In the genomic region with DNA sequence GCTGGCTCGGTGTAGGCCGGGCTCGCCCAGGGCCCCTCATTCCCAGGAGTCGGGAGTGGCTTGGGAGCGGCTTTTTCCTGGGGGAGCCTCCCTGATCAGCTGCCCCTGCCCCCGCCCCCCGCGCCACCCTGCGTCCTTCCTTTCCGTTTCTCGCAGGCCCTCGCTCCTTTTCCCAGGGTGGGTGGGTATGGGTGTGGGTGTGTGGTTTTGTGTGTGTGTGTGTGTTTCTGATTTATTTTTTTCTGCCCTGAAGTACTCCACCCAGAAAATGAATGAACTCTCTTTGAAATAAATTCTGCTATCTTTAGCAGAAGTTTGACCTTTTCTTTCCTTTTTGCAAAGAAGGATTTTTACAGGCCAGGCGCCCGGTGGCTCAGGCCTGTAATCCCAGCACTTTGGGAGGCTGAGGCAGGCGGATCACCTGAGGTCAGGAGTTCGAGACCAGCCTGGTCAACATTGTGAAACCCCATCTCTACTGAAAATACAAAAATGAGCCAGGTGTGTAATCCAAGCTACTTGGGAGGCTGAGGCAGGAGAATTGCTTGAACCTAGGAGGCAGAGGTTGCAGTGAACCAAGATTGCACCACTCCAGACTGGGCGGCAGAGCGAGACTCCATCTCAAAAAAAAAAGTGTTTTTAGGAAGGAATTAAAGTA, we compare ENCODE assay signal across 8 cellular contexts. TPM values are rescaled to one million over a fixed set of nuclear protein-coding genes. Genes with fewer than 3 reads are reported as not detected.
DNase-seq lines count a peak whose midpoint lies in the region; ATAC-seq, FAIRE-seq and TF ChIP-seq lines count a peak whose summit lies in the region.

No MANE protein-coding gene starts in this region.

- peak overlapping the region; percentile 99 for H3K27ac Mint-ChIP-seq in nephron progenitor cell

- peaks cover 50% of the 10 kb centered on the region for H3K36me3 ChIP-seq in IMR-90 (ENCODE audit: control insufficient read depth, insufficient read depth, low read length)
- H3K36me3 ChIP-seq in bronchial epithelial cell (ENCODE audit: control insufficient read depth, insufficient read depth, low read length), result peaks cover 27% of the 10 kb centered on the region

- H3K9me1 ChIP-seq in IMR-90 (ENCODE audit: insufficient read depth, low read length), result peaks cover 2% of the 10 kb centered on the region; the same call in 1 of the 2 replicates

- CTCF ChIA-PET in IMR-90 (lab: Yijun Ruan, JAX), result interaction anchor here (0.6 to 1.2 kb wide), 3 partner anchors 33 to 686 kb away, joined by 3 to 4 read pairs (median 3); no protein-coding TSS in a partner anchor

- H4K20me1 ChIP-seq in IMR-90 (ENCODE audit: insufficient read depth, low read length), result no peaks in the 10 kb centered on the region; the same call in 1 of the 2 replicates

- peak overlapping the region; percentile 64 to 82 for H4K8ac ChIP-seq in IMR-90 (ENCODE audit: low read depth in 2 of 2, low read length in 2 of 2)

- no peak for DNase-seq in IMR-90
- no peak for DNase-seq in bronchial epithelial cell (ENCODE audit: low read depth)
- no peak for DNase-seq in nephron progenitor cell
- DNase-seq in GM19240 (ENCODE audit: insufficient read length, low spot score), result no peak
- DNase-seq in UCSD-AML1 (lab: John Stamatoyannopoulos, UW; ENCODE audit: unreplicated experiment), result no peak

- H4K5ac ChIP-seq in IMR-90 (ENCODE audit: low read depth, low read length), result peak overlapping the region; percentile 94

- POLR2A ChIA-PET in IMR-90 (lab: Charles Lee; ENCODE audit: unreplicated experiment), result interaction anchor here (0.6 to 1.5 kb wide), 3 partner anchors 20 to 104 kb away, joined by 5 to 17 read pairs (median 9); partner anchors contain the start of gene AP5Z1

- peak overlapping the region; percentile 91 for H3K18ac ChIP-seq in IMR-90 (ENCODE audit: low read depth, low read length)

- H2BK120ac ChIP-seq in IMR-90 (ENCODE audit: low read depth, low read length), result peak overlapping the region; percentile 36

- H3K79me1 ChIP-seq in IMR-90 (ENCODE audit: low read depth in 1 of 2, low read length in 2 of 2), result peaks cover 6 to 59% of the 10 kb centered on the region in 2 experiments; a peak in 3 of 4 replicates

- peak overlapping the region; percentile 24; the same call in 1 of the 2 replicates for H2BK20ac ChIP-seq in IMR-90 (ENCODE audit: low read depth, low read length)

- peak overlapping the region; percentile 76 for H3K56ac ChIP-seq in IMR-90 (ENCODE audit: extremely low read depth, insufficient read depth, low read length)

- no peak for TF ChIP-seq RAD21 in IMR-90 (IDR thresholded peaks at IDR 0.05; ENCODE audit: low read length)

- FAIRE-seq in bronchial epithelial cell (lab: Jason Lieb, UNC), result no peak

- H3K4me2 ChIP-seq in IMR-90 (ENCODE audit: low read depth, low read length), result peak overlapping the region; percentile 85

- H2AFZ ChIP-seq in IMR-90 (replicated peaks; ENCODE audit: low read length, poor library complexity), result no peak overlapping the region

- H3K27me3 ChIP-seq in IMR-90 (ENCODE audit: control insufficient read depth, insufficient read depth, low read length) (no peaks in the 10 kb centered on the region), bronchial epithelial cell (ENCODE audit: control insufficient read depth, insufficient read depth, low read length) (no peaks in the 10 kb centered on the region)

- H3K14ac ChIP-seq in IMR-90 (replicated peaks; ENCODE audit: low read depth, low read length), result peak overlapping the region; percentile 68

- no CpG with 5 or more reads among the region's 18 CpGs for WGBS in IMR-90 (ENCODE audit: extremely low coverage in 2 of 2, insufficient read length in 1 of 2), 2 experiments

- H4K91ac ChIP-seq in IMR-90 (ENCODE audit: insufficient read depth, low read depth, low read length), result peak overlapping the region; percentile 25

- TF ChIP-seq CTCF in IMR-90 (conservative IDR thresholded peaks at IDR 0.05; ENCODE audit: low read depth, low read length) (no peak), bronchial epithelial cell (IDR thresholded peaks at IDR 0.05; ENCODE audit: insufficient read depth, low read length, severe bottlenecking) (no peak), nephron progenitor cell (IDR thresholded peaks at IDR 0.05) (no peak)

- peak overlapping the region; percentile 69 for H2AK5ac ChIP-seq in IMR-90 (ENCODE audit: low read depth, low read length)

- peaks cover 85% of the 10 kb centered on the region for H3K4me1 Mint-ChIP-seq in nephron progenitor cell

- H2BK5ac ChIP-seq in IMR-90 (ENCODE audit: low read depth, low read length, poor library complexity, severe bottlenecking), result peak overlapping the region; percentile 73

- peak; percentile 55; the same call in 1 of the 2 replicates for TF ChIP-seq POLR2A in IMR-90 (IDR thresholded peaks at IDR 0.05; ENCODE audit: low read depth, low read length)

- H3K27me3 Mint-ChIP-seq in nephron progenitor cell (ENCODE audit: low read depth, poor library complexity), result peaks cover 2% of the 10 kb centered on the region

- dilution Hi-C loops in IMR-90 (cut with HindIII; ENCODE audit: low sequenced_read_pairs, unreplicated experiment), result no loop called here

- peaks cover 59% of the 10 kb centered on the region for H3K36me3 Mint-ChIP-seq in nephron progenitor cell (ENCODE audit: low read depth)

- intact Hi-C loops in IMR-90 (cut with micrococcal nuclease), result loop anchor here (1.0 to 2.0 kb wide), 4 partner anchors 30 to 77 kb away; partner anchors contain the start of gene AP5Z1

- H3K23ac ChIP-seq in IMR-90 (ENCODE audit: low read depth, low read length), result peak overlapping the region; percentile 61; the same call in 1 of the 2 replicates

- peak overlapping the region; percentile 52 for H3K4me3 Mint-ChIP-seq in nephron progenitor cell

- H3K9me3 ChIP-seq in IMR-90 (ENCODE audit: control insufficient read depth, insufficient read depth, low read length), result no peaks in the 10 kb centered on the region

- ATAC-seq in GM19463 (IDR thresholded peaks at IDR 0.05; ENCODE audit: unreplicated experiment) (peak; percentile 24), IMR-90 (ENCODE audit: low read depth) (no peak), HG03521 (IDR thresholded peaks at IDR 0.05; ENCODE audit: unreplicated experiment) (no peak), HG03280 (IDR thresholded peaks at IDR 0.05; ENCODE audit: unreplicated experiment) (no peak)

- peak overlapping the region; percentile 95 for H3K9ac ChIP-seq in IMR-90 (ENCODE audit: low read depth, low read length)

- H3K4me3 ChIP-seq in IMR-90 (ENCODE audit: insufficient read depth, low read depth, low read length) (peak overlapping the region; percentile 51; the same call in 1 of the 2 replicates), bronchial epithelial cell (ENCODE audit: low read depth, low read length) (peak overlapping the region; percentile 6)

- TSS peak; percentile 35 for BruUV-seq in IMR-90 (replicated peaks; lab: Mats Ljungman, UMichigan)

- in situ Hi-C loops in IMR-90 (cut with MboI; ENCODE audit: low sequenced_read_pairs), result no loop called here

- H2BK15ac ChIP-seq in IMR-90 (ENCODE audit: low read depth, low read length), result peak overlapping the region; percentile 9; the same call in 1 of the 3 replicates

- H3K27ac ChIP-seq in IMR-90 (ENCODE audit: insufficient read depth, low read length), result peak overlapping the region; percentile 90

- H3K4me1 ChIP-seq in IMR-90 (ENCODE audit: control insufficient read depth, insufficient read depth, low read length), result peaks cover 10% of the 10 kb centered on the region

- H2AK9ac ChIP-seq in IMR-90 (replicated peaks; ENCODE audit: low read depth, low read length, poor library complexity), result peak overlapping the region; percentile 84

- H3K9me3 Mint-ChIP-seq in nephron progenitor cell, result no peaks in the 10 kb centered on the region

- H3K4ac ChIP-seq in IMR-90 (ENCODE audit: low read depth, low read length), result peak overlapping the region; percentile 34

TF ChIP-seq in IMR-90, 13 proteins besides CTCF, POLR2A, EP300 and RAD21:
- TF ChIP-seq BHLHE40 (IDR thresholded peaks at IDR 0.05; ENCODE audit: low read depth, low read length) (no peak), NFE2L2 (IDR thresholded peaks at IDR 0.05; ENCODE audit: low read depth, low read length) (no peak), SMC3 (IDR thresholded peaks at IDR 0.05; ENCODE audit: low read depth, low read length) (no peak), FOS (IDR thresholded peaks at IDR 0.05; ENCODE audit: low read depth, low read length) (no peak), MAFK (IDR thresholded peaks at IDR 0.05; ENCODE audit: low read depth, low read length) (no peak), RFX5 (IDR thresholded peaks at IDR 0.05; ENCODE audit: low read depth, low read length) (no peak), CHD1 (IDR thresholded peaks at IDR 0.05; ENCODE audit: low read depth, low read length) (no peak; the same call in 1 of the 2 replicates), MAZ (IDR thresholded peaks at IDR 0.05; ENCODE audit: borderline replicate concordance, low read depth, low read length) (no peak), RCOR1 (IDR thresholded peaks at IDR 0.05; ENCODE audit: insufficient replicate concordance, low read length) (no peak), CEBPB (IDR thresholded peaks at IDR 0.05; ENCODE audit: low read depth, low read length) (no peak), MXI1 (IDR thresholded peaks at IDR 0.05; ENCODE audit: borderline replicate concordance, low read depth, low read length) (no peak), USF2 (IDR thresholded peaks at IDR 0.05; ENCODE audit: low read depth, low read length) (no peak; the same call in 1 of the 2 replicates)
- TF ChIP-seq, protein P1, sequence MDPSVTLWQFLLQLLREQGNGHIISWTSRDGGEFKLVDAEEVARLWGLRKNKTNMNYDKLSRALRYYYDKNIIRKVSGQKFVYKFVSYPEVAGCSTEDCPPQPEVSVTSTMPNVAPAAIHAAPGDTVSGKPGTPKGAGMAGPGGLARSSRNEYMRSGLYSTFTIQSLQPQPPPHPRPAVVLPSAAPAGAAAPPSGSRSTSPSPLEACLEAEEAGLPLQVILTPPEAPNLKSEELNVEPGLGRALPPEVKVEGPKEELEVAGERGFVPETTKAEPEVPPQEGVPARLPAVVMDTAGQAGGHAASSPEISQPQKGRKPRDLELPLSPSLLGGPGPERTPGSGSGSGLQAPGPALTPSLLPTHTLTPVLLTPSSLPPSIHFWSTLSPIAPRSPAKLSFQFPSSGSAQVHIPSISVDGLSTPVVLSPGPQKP (IDR thresholded peaks at IDR 0.05; ENCODE audit: borderline replicate concordance, low read depth, low read length), result no peak

RNA-seq across cellular contexts. Expression of gene AP5Z1, which starts 30.0 kb away (rescaled TPM):
- 9.2 and 9.7 TPM in 2 replicates for total RNA-seq in IMR-90 (2012; rRNA removed)
- polyA plus RNA-seq in IMR-90 (2012; rRNA removed), result 38.7 and 46.1 TPM in 2 replicates
- 18.8 and 31.7 TPM in 2 replicates for polyA plus RNA-seq in IMR-90 (2012; cell fraction: cytosol; rRNA removed)
- polyA plus RNA-seq in IMR-90 (2012; cell fraction: nucleus; rRNA removed; ENCODE audit: low replicate concordance), result 152 and 486 TPM in 2 replicates
- 24.5 and 25.5 TPM in 2 replicates for total RNA-seq in bronchial epithelial cell
